Comparison of ENCODE assay signal across 16 cellular contexts in genomic region chr6:116945809-116946208, GRCh38.
A peak's percentile ranks its signal among the peaks of the same experiment; 100 is the strongest.
DNase-seq lines count a peak whose midpoint lies in the region; ATAC-seq and TF ChIP-seq lines count a peak whose summit lies in the region.
"Had no signal": no experiment of that assay in that cellular context is flagged by ENCODE, and none has a peak within 500 bp of the region (broad histone marks: within the 10 kb centered on the region; RNA-seq: fewer than 3 reads in every experiment).

No MANE protein-coding gene starts in this region.

- no peaks in the 10 kb centered on the region for H3K4me1 Mint-ChIP-seq in naive thymus-derived CD4-positive, alpha-beta T cell
- H3K4me1 Mint-ChIP-seq: stimulated activated naive CD8-positive, alpha-beta T cell treated with anti-CD3 and anti-CD28 coated beads, Interleukin-15, amount 100 ng/mL, for 72 hours had no signal

- no peak for ATAC-seq in GM18517 (IDR thresholded peaks at IDR 0.05; ENCODE audit: unreplicated experiment)
- ATAC-seq in naive thymus-derived CD4-positive, alpha-beta T cell, result no peak
- ATAC-seq in HG02970 (IDR thresholded peaks at IDR 0.05; ENCODE audit: low FRiP score, unreplicated experiment), result no peak
- ATAC-seq: activated T-cell treated with anti-CD3 and anti-CD28 coated beads, Interleukin-2, amount 50 U/mL, for 72 hours; stimulated activated naive CD8-positive, alpha-beta T cell treated with anti-CD3 and anti-CD28 coated beads, Interleukin-15, amount 100 ng/mL, for 72 hours had no signal

- H3K27me3 ChIP-seq in naive thymus-derived CD4-positive, alpha-beta T cell (ENCODE audit: control insufficient read depth in 2 of 2, insufficient read depth in 2 of 2, low read length in 2 of 2), result no peaks in the 10 kb centered on the region
- H3K27me3 ChIP-seq: BLaER1, esophagus muscularis mucosa, MG63 had no signal

- POLR2A ChIA-PET in naive thymus-derived CD4-positive, alpha-beta T cell (lab: Charles Lee), result no interaction called here

- no peaks in the 10 kb centered on the region for H3K36me3 Mint-ChIP-seq in naive thymus-derived CD4-positive, alpha-beta T cell
- H3K36me3 Mint-ChIP-seq: activated CD4-positive, alpha-beta memory T cell treated with anti-CD3 and anti-CD28 coated beads for 36 hours had no signal

- no peak for TF ChIP-seq CTCF in choroid plexus epithelial cell (conservative IDR thresholded peaks at IDR 0.05; ENCODE audit: low read depth, low read length)

- H3K9me3 ChIP-seq in naive thymus-derived CD4-positive, alpha-beta T cell (ENCODE audit: control insufficient read depth in 2 of 3, low read length in 3 of 3), result no peaks in the 10 kb centered on the region
- H3K9me3 ChIP-seq: BLaER1, esophagus muscularis mucosa, MG63 had no signal

- CTCF ChIA-PET in naive thymus-derived CD4-positive, alpha-beta T cell (lab: Charles Lee), result no interaction called here

- no peaks in the 10 kb centered on the region for H3K36me3 ChIP-seq in naive thymus-derived CD4-positive, alpha-beta T cell (ENCODE audit: control insufficient read depth in 2 of 3, insufficient read depth in 3 of 3, low read length in 3 of 3)
- H3K36me3 ChIP-seq: BLaER1, esophagus muscularis mucosa, MG63 had no signal

- H3K4me3 ChIP-seq in choroid plexus epithelial cell (ENCODE audit: low read depth, low read length), result no peak overlapping the region
- no peak overlapping the region for H3K4me3 ChIP-seq in naive thymus-derived CD4-positive, alpha-beta T cell (ENCODE audit: low read length)
- H3K4me3 ChIP-seq: BLaER1, esophagus muscularis mucosa, MG63 had no signal

- peaks cover 0 to 7% (median 0%) of the 10 kb centered on the region in 11 donors for H3K9me3 Mint-ChIP-seq in naive thymus-derived CD4-positive, alpha-beta T cell
- H3K9me3 Mint-ChIP-seq: activated CD4-positive, alpha-beta memory T cell treated with anti-CD3 and anti-CD28 coated beads for 36 hours; activated T-cell treated with anti-CD3 and anti-CD28 coated beads, Interleukin-2, amount 50 U/mL, for 72 hours; stimulated activated naive CD8-positive, alpha-beta T cell treated with anti-CD3 and anti-CD28 coated beads, Interleukin-15, amount 100 ng/mL, for 72 hours had no signal

- peak; percentile 4 for DNase-seq in HK-2 (ENCODE audit: unreplicated experiment)
- peak; percentile 56 for DNase-seq in OCI-M1 (lab: John Stamatoyannopoulos, UW)
- DNase-seq in choroid plexus epithelial cell (ENCODE audit: low read depth), result peak; percentile 10
- peak; percentile 22 for DNase-seq in renal cortical epithelial cell (ENCODE audit: low read depth)
- DNase-seq in DMS79 (lab: John Stamatoyannopoulos, UW), result no peak
- DNase-seq in naive thymus-derived CD4-positive, alpha-beta T cell, result no peak
- DNase-seq: activated CD4-positive, alpha-beta memory T cell treated with anti-CD3 and anti-CD28 coated beads for 36 hours; activated T-cell treated with anti-CD3 and anti-CD28 coated beads, Interleukin-2, amount 50 U/mL, for 72 hours; DMS153; MG63; NCI-H2107; stimulated activated naive CD8-positive, alpha-beta T cell treated with anti-CD3 and anti-CD28 coated beads, Interleukin-15, amount 100 ng/mL, for 72 hours had no signal

- intact Hi-C loops in naive thymus-derived CD4-positive, alpha-beta T cell (cut with micrococcal nuclease), result no loop called here

- no peak overlapping the region for H3K27ac Mint-ChIP-seq in naive thymus-derived CD4-positive, alpha-beta T cell
- H3K27ac Mint-ChIP-seq: activated CD4-positive, alpha-beta memory T cell treated with anti-CD3 and anti-CD28 coated beads for 36 hours; activated T-cell treated with anti-CD3 and anti-CD28 coated beads, Interleukin-2, amount 50 U/mL, for 72 hours; stimulated activated naive CD8-positive, alpha-beta T cell treated with anti-CD3 and anti-CD28 coated beads, Interleukin-15, amount 100 ng/mL, for 72 hours had no signal

- peaks cover 0 to 9% (median 4%) of the 10 kb centered on the region in 5 donors for H3K27me3 Mint-ChIP-seq in naive thymus-derived CD4-positive, alpha-beta T cell
- H3K27me3 Mint-ChIP-seq: stimulated activated naive CD8-positive, alpha-beta T cell treated with anti-CD3 and anti-CD28 coated beads, Interleukin-15, amount 100 ng/mL, for 72 hours had no signal

- no peaks in the 10 kb centered on the region for H3K4me1 ChIP-seq in naive thymus-derived CD4-positive, alpha-beta T cell (ENCODE audit: control insufficient read depth in 2 of 2, insufficient read depth in 2 of 2, low read length in 2 of 2)
- H3K4me1 ChIP-seq: BLaER1, esophagus muscularis mucosa had no signal

- H3K27ac ChIP-seq in naive thymus-derived CD4-positive, alpha-beta T cell (ENCODE audit: low read depth, low read length), result no peak overlapping the region
- H3K27ac ChIP-seq: BLaER1, esophagus muscularis mucosa had no signal

- no peak overlapping the region for H3K4me3 Mint-ChIP-seq in naive thymus-derived CD4-positive, alpha-beta T cell
- H3K4me3 Mint-ChIP-seq: activated CD4-positive, alpha-beta memory T cell treated with anti-CD3 and anti-CD28 coated beads for 36 hours; activated T-cell treated with anti-CD3 and anti-CD28 coated beads, Interleukin-2, amount 50 U/mL, for 72 hours; stimulated activated naive CD8-positive, alpha-beta T cell treated with anti-CD3 and anti-CD28 coated beads, Interleukin-15, amount 100 ng/mL, for 72 hours had no signal

Comparison
In these comparisons a context has a peak if more than half of its experiments do, and no peak if none do; other contexts are left out.
1. DNase-seq: peak in HK-2 (single experiment), OCI-M1 (single experiment), choroid plexus epithelial cell (single experiment) and renal cortical epithelial cell (single experiment); none in DMS79 (single experiment) and naive thymus-derived CD4-positive, alpha-beta T cell (0 of 9).